Comparison of ENCODE assay signal across 1 cellular context in genomic region chr20:41274152-41274551, GRCh38.
TF ChIP-seq lines count a peak whose summit lies in the region.

No MANE protein-coding gene starts in this region.

TF ChIP-seq in K562, 482 proteins besides CTCF, POLR2A, EP300 and RAD21 (continued from another document):
- TF ChIP-seq USF1 (CRISPR knock-in tag; IDR thresholded peaks at IDR 0.05) (no peak), MECOM (CRISPR knock-in tag; IDR thresholded peaks at IDR 0.05) (no peak), ZNF124 (CRISPR knock-in tag; IDR thresholded peaks at IDR 0.05) (no peak), SMARCA4 (IDR thresholded peaks at IDR 0.05) (no peak), U2AF1 (optimal IDR thresholded peaks at IDR 0.05; ENCODE audit: low read depth, low read length) (no peak), ZC3H4 (CRISPR knock-in tag; IDR thresholded peaks at IDR 0.05; ENCODE audit: borderline replicate concordance) (no peak), ATF4 (CRISPR knock-in tag; IDR thresholded peaks at IDR 0.05) (no peak)
TF ChIP-seq in K562: peak in this region for 0.
